Comparison of ENCODE assay signal across 34 cellular contexts in the genomic region with DNA sequence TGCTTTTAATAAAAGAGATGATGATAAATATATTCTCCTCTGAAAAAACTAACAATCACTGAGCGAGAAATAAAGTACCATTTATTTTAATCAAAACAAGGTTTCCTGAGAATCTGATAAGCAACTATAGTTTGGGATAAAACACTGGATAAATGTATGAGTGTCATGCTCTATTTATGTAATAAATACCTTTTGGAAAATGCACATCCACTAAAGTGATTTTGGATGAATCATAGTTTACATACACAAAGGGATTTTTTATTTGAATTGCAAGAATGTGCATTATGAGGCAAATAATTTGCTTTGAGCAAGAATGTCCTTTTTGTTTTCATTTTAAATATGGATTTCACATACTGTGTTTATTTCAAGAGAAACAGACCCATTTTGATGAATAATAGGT.
"Had no signal": no experiment of that assay in that cellular context is flagged by ENCODE, and none has a peak within 500 bp of the region (broad histone marks: within the 10 kb centered on the region; RNA-seq: fewer than 3 reads in every experiment).

No MANE protein-coding gene starts in this region.

- H3K4me3 Mint-ChIP-seq: activated B cell treated with CpG ODN at 0.5 μM for 24 hours; activated CD4-positive, alpha-beta memory T cell treated with anti-CD3 and anti-CD28 coated beads for 36 hours; activated CD4-positive, alpha-beta T cell treated with anti-CD3 and anti-CD28 coated beads for 36 hours; activated CD4-positive, alpha-beta T cell treated with anti-CD3 and anti-CD28 coated beads, Interleukin-2, amount 10 ng/mL, durations not matched to agents 24 days and 14 days; activated CD8-positive, alpha-beta memory T cell treated with anti-CD3 and anti-CD28 coated beads, Interleukin-2, amount 10 ng/mL, durations not matched to agents 7 days and 5 days; activated CD8-positive, alpha-beta T cell treated with anti-CD3 and anti-CD28 coated beads, Interleukin-2, amount 10 ng/mL, durations not matched to agents 7 days and 5 days; activated naive CD4-positive, alpha-beta T cell treated with anti-CD3 and anti-CD28 coated beads for 36 hours; activated naive CD4-positive, alpha-beta T cell treated with anti-CD3 and anti-CD28 coated beads, Interleukin-2, amount 50 U/mL, for 24 hours; activated naive CD8-positive, alpha-beta T cell treated with anti-CD3 and anti-CD28 coated beads for 36 hours; activated naive CD8-positive, alpha-beta T cell treated with anti-CD3 and anti-CD28 coated beads, Interleukin-2, amount 50 U/mL, for 24 hours; activated T-helper 1 cell treated with anti-CD3 and anti-CD28 coated beads, Interleukin-12 subunit alpha, Interleukin-12 subunit beta, Interleukin-2, Interleukin-4 antibody, amounts not matched to agents 30 ng/mL and 10 ng/mL and 1 ng/mL, durations not matched to agents 14 hours and 24 hours and 36 hours; central memory CD8-positive, alpha-beta T cell; dendritic cell treated with granulocyte-macrophage colony-stimulating factor and Interleukin-4, amounts not matched to agents 40 ng/mL and 50 ng/mL, for 4 days; endodermal cell; T-helper 17 cell; T-helper 2 cell treated with Interferon-gamma antibody and Interleukin-4, amounts not matched to agents 5 μg/mL and 100 μg/mL, for 36 hours had no signal

- H3K27ac ChIP-seq: brain microvascular endothelial cell, coronary artery, dorsolateral prefrontal cortex, WERI-Rb-1 had no signal

- H3K27me3 Mint-ChIP-seq: activated B cell treated with CpG ODN at 0.5 μM for 24 hours; activated CD4-positive, alpha-beta memory T cell treated with anti-CD3 and anti-CD28 coated beads for 36 hours; activated CD4-positive, alpha-beta T cell treated with anti-CD3 and anti-CD28 coated beads for 36 hours; activated CD4-positive, alpha-beta T cell treated with anti-CD3 and anti-CD28 coated beads, Interleukin-2, amount 10 ng/mL, durations not matched to agents 24 days and 14 days; activated CD8-positive, alpha-beta memory T cell treated with anti-CD3 and anti-CD28 coated beads, Interleukin-2, amount 10 ng/mL, durations not matched to agents 7 days and 5 days; activated naive CD4-positive, alpha-beta T cell treated with anti-CD3 and anti-CD28 coated beads, Interleukin-2, amount 50 U/mL, for 24 hours; activated naive CD8-positive, alpha-beta T cell treated with anti-CD3 and anti-CD28 coated beads, Interleukin-2, amount 50 U/mL, for 24 hours; central memory CD8-positive, alpha-beta T cell; dendritic cell treated with granulocyte-macrophage colony-stimulating factor and Interleukin-4, amounts not matched to agents 40 ng/mL and 50 ng/mL, for 4 days; T-helper 17 cell had no signal

- H3K36me3 Mint-ChIP-seq: activated CD4-positive, alpha-beta memory T cell treated with anti-CD3 and anti-CD28 coated beads for 36 hours; activated CD8-positive, alpha-beta memory T cell treated with anti-CD3 and anti-CD28 coated beads, Interleukin-2, amount 10 ng/mL, durations not matched to agents 7 days and 5 days; activated naive CD4-positive, alpha-beta T cell treated with anti-CD3 and anti-CD28 coated beads, Interleukin-2, amount 50 U/mL, for 24 hours; activated naive CD8-positive, alpha-beta T cell treated with anti-CD3 and anti-CD28 coated beads for 36 hours had no signal

- H3K36me3 ChIP-seq: brain microvascular endothelial cell, WERI-Rb-1 had no signal

- H3K9me3 Mint-ChIP-seq: activated B cell treated with CpG ODN at 0.5 μM for 24 hours; activated CD4-positive, alpha-beta memory T cell treated with anti-CD3 and anti-CD28 coated beads for 36 hours; activated CD4-positive, alpha-beta T cell treated with anti-CD3 and anti-CD28 coated beads, Interleukin-2, amount 10 ng/mL, durations not matched to agents 24 days and 14 days; activated naive CD4-positive, alpha-beta T cell treated with anti-CD3 and anti-CD28 coated beads for 36 hours; activated naive CD4-positive, alpha-beta T cell treated with anti-CD3 and anti-CD28 coated beads, Interleukin-2, amount 50 U/mL, for 24 hours; activated naive CD8-positive, alpha-beta T cell treated with anti-CD3 and anti-CD28 coated beads for 36 hours; activated naive CD8-positive, alpha-beta T cell treated with anti-CD3 and anti-CD28 coated beads, Interleukin-2, amount 50 U/mL, for 24 hours; activated T-helper 1 cell treated with anti-CD3 and anti-CD28 coated beads, Interleukin-12 subunit alpha, Interleukin-12 subunit beta, Interleukin-2, Interleukin-4 antibody, amounts not matched to agents 30 ng/mL and 10 ng/mL and 1 ng/mL, durations not matched to agents 14 hours and 24 hours and 36 hours; activated T-helper 2 cell treated with anti-CD3 and anti-CD28 coated beads, Interferon-gamma antibody, Interleukin-2, Interleukin-4, amounts not matched to agents 10 μg/mL and 5 μg/mL and 100 μg/mL, durations not matched to agents 14 hours and 24 hours and 36 hours; dendritic cell treated with granulocyte-macrophage colony-stimulating factor and Interleukin-4, amounts not matched to agents 40 ng/mL and 50 ng/mL, for 4 days; T-helper 2 cell treated with Interferon-gamma antibody and Interleukin-4, amounts not matched to agents 5 μg/mL and 100 μg/mL, for 36 hours had no signal

- H3K27ac Mint-ChIP-seq: activated B cell treated with CpG ODN at 0.5 μM for 24 hours; activated CD4-positive, alpha-beta memory T cell treated with anti-CD3 and anti-CD28 coated beads for 36 hours; activated CD4-positive, alpha-beta T cell treated with anti-CD3 and anti-CD28 coated beads for 36 hours; activated CD4-positive, alpha-beta T cell treated with anti-CD3 and anti-CD28 coated beads, Interleukin-2, amount 10 ng/mL, durations not matched to agents 24 days and 14 days; activated CD8-positive, alpha-beta memory T cell treated with anti-CD3 and anti-CD28 coated beads, Interleukin-2, amount 10 ng/mL, durations not matched to agents 7 days and 5 days; activated CD8-positive, alpha-beta T cell treated with anti-CD3 and anti-CD28 coated beads, Interleukin-2, amount 10 ng/mL, durations not matched to agents 7 days and 5 days; activated naive CD4-positive, alpha-beta T cell treated with anti-CD3 and anti-CD28 coated beads for 36 hours; activated naive CD4-positive, alpha-beta T cell treated with anti-CD3 and anti-CD28 coated beads, Interleukin-2, amount 50 U/mL, for 24 hours; activated naive CD8-positive, alpha-beta T cell treated with anti-CD3 and anti-CD28 coated beads for 36 hours; activated naive CD8-positive, alpha-beta T cell treated with anti-CD3 and anti-CD28 coated beads, Interleukin-2, amount 50 U/mL, for 24 hours; activated T-helper 1 cell treated with anti-CD3 and anti-CD28 coated beads, Interleukin-12 subunit alpha, Interleukin-12 subunit beta, Interleukin-2, Interleukin-4 antibody, amounts not matched to agents 30 ng/mL and 10 ng/mL and 1 ng/mL, durations not matched to agents 14 hours and 24 hours and 36 hours; activated T-helper 2 cell treated with anti-CD3 and anti-CD28 coated beads, Interferon-gamma antibody, Interleukin-2, Interleukin-4, amounts not matched to agents 10 μg/mL and 5 μg/mL and 100 μg/mL, durations not matched to agents 14 hours and 24 hours and 36 hours; dendritic cell treated with granulocyte-macrophage colony-stimulating factor and Interleukin-4, amounts not matched to agents 40 ng/mL and 50 ng/mL, for 4 days; endodermal cell; T-helper 17 cell; T-helper 2 cell treated with Interferon-gamma antibody and Interleukin-4, amounts not matched to agents 5 μg/mL and 100 μg/mL, for 36 hours had no signal

- ATAC-seq: activated CD4-positive, alpha-beta T cell treated with anti-CD3 and anti-CD28 coated beads for 36 hours; activated CD4-positive, CD25-positive, alpha-beta regulatory T cell treated with anti-CD3 and anti-CD28 coated beads, Interleukin-2, amount 50 U/mL, for 24 hours; activated CD8-positive, alpha-beta memory T cell treated with anti-CD3 and anti-CD28 coated beads, Interleukin-2, amount 10 ng/mL, durations not matched to agents 7 days and 5 days; activated CD8-positive, alpha-beta T cell treated with anti-CD3 and anti-CD28 coated beads, Interleukin-2, amount 10 ng/mL, durations not matched to agents 7 days and 5 days; activated naive CD8-positive, alpha-beta T cell treated with anti-CD3 and anti-CD28 coated beads, Interleukin-2, amount 50 U/mL, for 24 hours; esophagus mucosa; T-helper 17 cell had no signal

- H3K27me3 ChIP-seq: brain microvascular endothelial cell had no signal

- H3K4me3 ChIP-seq: coronary artery, dorsolateral prefrontal cortex had no signal

- H3K4me1 Mint-ChIP-seq: activated B cell treated with CpG ODN at 0.5 μM for 24 hours; activated CD4-positive, alpha-beta T cell treated with anti-CD3 and anti-CD28 coated beads for 36 hours; activated CD4-positive, alpha-beta T cell treated with anti-CD3 and anti-CD28 coated beads, Interleukin-2, amount 10 ng/mL, durations not matched to agents 24 days and 14 days; activated CD8-positive, alpha-beta memory T cell treated with anti-CD3 and anti-CD28 coated beads, Interleukin-2, amount 10 ng/mL, durations not matched to agents 7 days and 5 days; activated naive CD4-positive, alpha-beta T cell treated with anti-CD3 and anti-CD28 coated beads, Interleukin-2, amount 50 U/mL, for 24 hours; activated naive CD8-positive, alpha-beta T cell treated with anti-CD3 and anti-CD28 coated beads for 36 hours; activated naive CD8-positive, alpha-beta T cell treated with anti-CD3 and anti-CD28 coated beads, Interleukin-2, amount 50 U/mL, for 24 hours; central memory CD8-positive, alpha-beta T cell; endodermal cell; T-helper 17 cell had no signal

- DNase-seq: activated B cell treated with CpG ODN at 0.5 μM for 24 hours; activated CD4-positive, alpha-beta memory T cell treated with anti-CD3 and anti-CD28 coated beads for 36 hours; activated CD4-positive, alpha-beta T cell treated with anti-CD3 and anti-CD28 coated beads for 36 hours; activated CD4-positive, alpha-beta T cell treated with anti-CD3 and anti-CD28 coated beads, Interleukin-2, amount 10 ng/mL, durations not matched to agents 24 days and 14 days; activated CD8-positive, alpha-beta memory T cell treated with anti-CD3 and anti-CD28 coated beads, Interleukin-2, amount 10 ng/mL, durations not matched to agents 7 days and 5 days; activated CD8-positive, alpha-beta memory T cell treated with anti-CD3 and anti-CD28 coated beads, Interleukin-2, amount 50 U/mL, for 4 hours; activated CD8-positive, alpha-beta T cell treated with anti-CD3 and anti-CD28 coated beads, Interleukin-2, amount 10 ng/mL, durations not matched to agents 7 days and 5 days; activated effector memory CD4-positive, alpha-beta T cell treated with anti-CD3 and anti-CD28 coated beads, Interleukin-2, amount 50 U/mL, for 16 hours; activated naive CD4-positive, alpha-beta T cell treated with anti-CD3 and anti-CD28 coated beads for 36 hours; activated naive CD8-positive, alpha-beta T cell treated with anti-CD3 and anti-CD28 coated beads for 36 hours; activated naive CD8-positive, alpha-beta T cell treated with anti-CD3 and anti-CD28 coated beads, Interleukin-2, amount 50 U/mL, for 24 hours; activated T-cell treated with anti-CD3 and anti-CD28 coated beads, Interleukin-2, amount 50 U/mL, for 1 hour; activated T-cell treated with anti-CD3 and anti-CD28 coated beads, Interleukin-2, amount 50 U/mL, for 48 hours; amniotic stem cell; anterior cingulate cortex; brain microvascular endothelial cell; dorsolateral prefrontal cortex; effector memory CD4-positive, alpha-beta T cell; endodermal cell; foreskin fibroblast; head of caudate nucleus; T-helper 1 cell; T-helper 17 cell; T1000; WERI-Rb-1 had no signal
